9 cellular contexts compared by ENCODE assay signal in genomic region chr1:201535046-201535777, GRCh38. TPM values are rescaled to one million over a fixed set of nuclear protein-coding genes. Genes with fewer than 3 reads are reported as not detected.
DNase-seq lines count a peak whose midpoint lies in the region; ATAC-seq, FAIRE-seq and TF ChIP-seq lines count a peak whose summit lies in the region.
"Had no signal": no experiment of that assay in that cellular context is flagged by ENCODE, and none has a peak within 500 bp of the region (broad histone marks: within the 10 kb centered on the region; RNA-seq: fewer than 3 reads in every experiment).

No MANE protein-coding gene starts in this region.

- H3K27ac ChIP-seq in dorsolateral prefrontal cortex (peak overlapping the region in 55 of 59 donors; percentile 4 to 95 (median 70)), rectal smooth muscle tissue (ENCODE audit: low read depth, low read length) (peak overlapping the region; percentile 92), pancreas (peak overlapping the region in 1 of 4 donors; percentile 12), MM.1S (ENCODE audit: low read length) (no peak overlapping the region)

- no peak for ATAC-seq in HG03139 (IDR thresholded peaks at IDR 0.05; ENCODE audit: unreplicated experiment)
- ATAC-seq in pancreas, result no peak

- WGBS in pancreas, 2 donors, result 71 to 80% methylated on average over 6 of the region's 6 CpGs

- H3K79me2 ChIP-seq in MM.1S (ENCODE audit: low read length), result no peaks in the 10 kb centered on the region

- no peak for FAIRE-seq in pancreas (lab: Jason Lieb, UNC)

- peaks cover 47% of the 10 kb centered on the region for H3K4me1 ChIP-seq in rectal smooth muscle tissue (ENCODE audit: control insufficient read depth, insufficient read depth, low read length)
- peaks cover 5 to 19% (median 13%) of the 10 kb centered on the region in 3 donors for H3K4me1 ChIP-seq in pancreas
- no peaks in the 10 kb centered on the region for H3K4me1 ChIP-seq in MM.1S (ENCODE audit: low read length)

- no peaks in the 10 kb centered on the region for H3K27me3 ChIP-seq in dorsolateral prefrontal cortex
- H3K27me3 ChIP-seq in rectal smooth muscle tissue (ENCODE audit: control insufficient read depth, insufficient read depth, low read length), result no peaks in the 10 kb centered on the region
- no peaks in the 10 kb centered on the region for H3K27me3 ChIP-seq in pancreas
- peaks cover 29% of the 10 kb centered on the region for H3K27me3 ChIP-seq in MM.1S (replicated peaks; ENCODE audit: insufficient read depth, low read length)

- TF ChIP-seq CTCF in dorsolateral prefrontal cortex (IDR thresholded peaks at IDR 0.05 in 54 of 56, conservative IDR thresholded peaks at IDR 0.05 in 2 of 56; ENCODE audit: low read depth in 1 of 56, partially characterized antibody in 56 of 56), result no peak
- TF ChIP-seq CTCF in pancreas (IDR thresholded peaks at IDR 0.05), result no peak
- no peak for TF ChIP-seq CTCF in MM.1S (IDR thresholded peaks at IDR 0.05; ENCODE audit: low read length)

- no peaks in the 10 kb centered on the region for H3F3A ChIP-seq in MM.1S (ENCODE audit: insufficient read depth, low read length)

- H3K9ac ChIP-seq in rectal smooth muscle tissue (ENCODE audit: low read length) (no peak overlapping the region), MM.1S (ENCODE audit: low read length) (no peak overlapping the region)

- H3K4me3 ChIP-seq in dorsolateral prefrontal cortex (no peak overlapping the region), rectal smooth muscle tissue (ENCODE audit: low read length) (no peak overlapping the region), pancreas (no peak overlapping the region), MM.1S (ENCODE audit: low read length) (no peak overlapping the region)

- intact Hi-C loops in dorsolateral prefrontal cortex (cut with DNase I) (loop anchor here in 1 of 2 donors (10.0 kb wide), 1 partner anchor 440 kb away; no protein-coding TSS in a partner anchor), pancreas (cut with DNase I) (no loop called here)

- DNase-seq in EH (ENCODE audit: low read depth) (peak; percentile 88), NCI-H69 (lab: John Stamatoyannopoulos, UW) (peak; percentile 51), dorsolateral prefrontal cortex (no peak), NCI-H1092 treated with DMSO at 0.1 percent for 48 hours (lab: John Stamatoyannopoulos, UW) (no peak), pancreas (no peak), MM.1S (no peak)
- DNase-seq: NCI-H187 treated with DMSO at 0.1 percent for 48 hours had no signal

- no peak overlapping the region for H2AFZ ChIP-seq in MM.1S (ENCODE audit: low read length)

- no peaks in the 10 kb centered on the region for H3K9me2 ChIP-seq in MM.1S (replicated peaks; ENCODE audit: insufficient read depth, low read length)

- no peaks in the 10 kb centered on the region for H3K9me3 ChIP-seq in pancreas
- no peaks in the 10 kb centered on the region for H3K9me3 ChIP-seq in MM.1S (replicated peaks; ENCODE audit: insufficient read depth, low read length)

- no peak overlapping the region for H3K4me2 ChIP-seq in MM.1S (ENCODE audit: low read depth, low read length)

- H4K20me1 ChIP-seq in MM.1S (ENCODE audit: insufficient read depth, low read length), result no peaks in the 10 kb centered on the region

- H3K36me3 ChIP-seq in rectal smooth muscle tissue (ENCODE audit: control insufficient read depth, insufficient read depth, low read length) (no peaks in the 10 kb centered on the region), pancreas (no peaks in the 10 kb centered on the region), MM.1S (replicated peaks; ENCODE audit: insufficient read depth, low read length) (no peaks in the 10 kb centered on the region)

RNA-seq across cellular contexts. Expression of gene NAV1, which starts 3.7 kb away (rescaled TPM):
- total RNA-seq in dorsolateral prefrontal cortex (100 to 1,000 TPM in 17 of 120 experiments, 10 to 100 TPM in 103; 53.8 to 141 (median 77.6) TPM), pancreas (10 to 100 TPM in 2 of 6 donors, 1 to 10 TPM in 4; 6.0 to 13.6 (median 8.1) TPM)
- 1 to 10 TPM; 5.6 TPM for polyA plus RNA-seq in pancreas

RNA-seq across cellular contexts. Expression of gene CSRP1, which starts 28.3 kb away (rescaled TPM):
- 1,000 to 10,000 TPM in 2 of 120 experiments, 100 to 1,000 TPM in 118; 225 to 1,268 (median 522) TPM for total RNA-seq in dorsolateral prefrontal cortex
- 10 to 100 TPM; 49.6 to 91.9 (median 54.8) TPM for total RNA-seq in pancreas
- 100 to 1,000 TPM in 1 of 2 donors, 10 to 100 TPM in 1; 91.9 to 103 TPM for polyA plus RNA-seq in pancreas

Comparison
In these comparisons a context has a peak if more than half of its experiments do, and no peak if none do; other contexts are left out.
1. DNase-seq: peak in EH (single experiment) and NCI-H69 (single experiment); none in dorsolateral prefrontal cortex (0 of 10), NCI-H1092 treated with DMSO at 0.1 percent for 48 hours (single experiment), pancreas (0 of 6) and MM.1S (single experiment).